21 cellular contexts compared by ENCODE assay signal in genomic region chr6:153698001-153698400, GRCh38.
"Had no signal": no experiment of that assay in that cellular context is flagged by ENCODE, and none has a peak within 500 bp of the region (broad histone marks: within the 10 kb centered on the region; RNA-seq: fewer than 3 reads in every experiment).

No MANE protein-coding gene starts in this region.

- H3K4me1 Mint-ChIP-seq: memory B cell; natural killer cell; stimulated activated memory B cell treated with anti-CD40 and anti-IgM and Interleukin-4, amounts not matched to agents 10 μg/mL and 1 μg/mL and 100 μg/mL, for 72 hours had no signal

- H3K27me3 ChIP-seq: esophagus squamous epithelium, sigmoid colon, spleen, tibial nerve, upper lobe of left lung, uterus had no signal

- H3K9ac ChIP-seq: parathyroid adenoma had no signal

- H3K27me3 Mint-ChIP-seq: effector memory CD8-positive, alpha-beta T cell; memory B cell; progenitor cell of endocrine pancreas; stimulated activated memory B cell treated with anti-CD40 and anti-IgM and Interleukin-4, amounts not matched to agents 10 μg/mL and 1 μg/mL and 100 μg/mL, for 72 hours; stimulated activated naive CD8-positive, alpha-beta T cell treated with anti-CD3 and anti-CD28 coated beads, Interleukin-15, Interleukin-2, amounts not matched to agents 100 ng/mL and 50 ng/mL, for 24 hours had no signal

- H3K4me1 ChIP-seq: esophagus squamous epithelium, lower lobe of right lung, parathyroid adenoma, sigmoid colon, spleen, tibial nerve, upper lobe of left lung, uterus had no signal

- H3K27ac Mint-ChIP-seq: effector memory CD8-positive, alpha-beta T cell; memory B cell; natural killer cell; progenitor cell of endocrine pancreas; stimulated activated memory B cell treated with anti-CD40 and anti-IgM and Interleukin-4, amounts not matched to agents 10 μg/mL and 1 μg/mL and 100 μg/mL, for 72 hours; stimulated activated naive CD8-positive, alpha-beta T cell treated with anti-CD3 and anti-CD28 coated beads, Interleukin-15, Interleukin-2, amounts not matched to agents 100 ng/mL and 50 ng/mL, for 24 hours had no signal

- H3K27ac ChIP-seq: esophagus squamous epithelium, lower lobe of right lung, parathyroid adenoma, sigmoid colon, spleen, thoracic aorta, tibial nerve, upper lobe of left lung, uterus had no signal

- H3K36me3 ChIP-seq: esophagus squamous epithelium, lower lobe of right lung, sigmoid colon, spleen, thoracic aorta, tibial nerve, upper lobe of left lung, uterus had no signal

- H3K9me3 ChIP-seq: esophagus squamous epithelium, lower lobe of right lung, sigmoid colon, thoracic aorta, upper lobe of left lung, uterus had no signal

- H3K36me3 Mint-ChIP-seq: memory B cell; natural killer cell; stimulated activated memory B cell treated with anti-CD40 and anti-IgM and Interleukin-4, amounts not matched to agents 10 μg/mL and 1 μg/mL and 100 μg/mL, for 72 hours had no signal

- H3K4me3 Mint-ChIP-seq: effector memory CD8-positive, alpha-beta T cell; memory B cell; natural killer cell; stimulated activated memory B cell treated with anti-CD40 and anti-IgM and Interleukin-4, amounts not matched to agents 10 μg/mL and 1 μg/mL and 100 μg/mL, for 72 hours; stimulated activated naive CD8-positive, alpha-beta T cell treated with anti-CD3 and anti-CD28 coated beads, Interleukin-15, Interleukin-2, amounts not matched to agents 100 ng/mL and 50 ng/mL, for 24 hours had no signal

- H3K4me3 ChIP-seq: esophagus squamous epithelium, lower lobe of right lung, sigmoid colon, spleen, thoracic aorta, tibial nerve, upper lobe of left lung, uterus had no signal

- DNase-seq: cortex of kidney; effector memory CD8-positive, alpha-beta T cell; erythroblast; esophagus squamous epithelium; left ventricle myocardium superior; lower lobe of right lung; natural killer cell; occipital lobe; right cardiac atrium; sigmoid colon; spleen; stimulated activated CD4-positive, alpha-beta T cell treated with anti-CD3 and anti-CD28 coated beads, Interleukin-4, amount 100 ng/mL, for 4 hours; upper lobe of left lung; uterus had no signal
